ENCODE assay signal across 1 cellular context in genomic region chr6:44192428-44193041, GRCh38.
A peak's percentile ranks its signal among the peaks of the same experiment; 100 is the strongest.
TF ChIP-seq lines count a peak whose summit lies in the region.

No MANE protein-coding gene starts in this region.

TF ChIP-seq in K562, 482 proteins besides CTCF, POLR2A, EP300 and RAD21 (continued from another document):
- TF ChIP-seq ZBTB26 (CRISPR knock-in tag; IDR thresholded peaks at IDR 0.05) (peak; percentile 78; the same call in 1 of the 2 replicates), HBP1 (CRISPR knock-in tag; IDR thresholded peaks at IDR 0.05) (peak; percentile 47; the same call in 1 of the 2 replicates), ZNF592 (IDR thresholded peaks at IDR 0.05) (0 out of 2 replicates have a peak, but pooled peaks have one; percentile 38), ZFP1 (CRISPR knock-in tag; IDR thresholded peaks at IDR 0.05) (no peak), TRIM25 (IDR thresholded peaks at IDR 0.05; ENCODE audit: borderline replicate concordance) (no peak), SUPT5H (IDR thresholded peaks at IDR 0.05) (peak; percentile 58; the same call in 1 of the 2 replicates), VEZF1 (CRISPR knock-in tag; IDR thresholded peaks at IDR 0.05) (peak; percentile 22; the same call in 1 of the 2 replicates), SMARCE1 (IDR thresholded peaks at IDR 0.05) (0 out of 2 replicates have a peak, but pooled peaks have one; percentile 14), ELF4 (CRISPR knock-in tag; IDR thresholded peaks at IDR 0.05) (0 out of 2 replicates have a peak, but pooled peaks have one; percentile 42), PHF8 (IDR thresholded peaks at IDR 0.05; ENCODE audit: borderline replicate concordance, low read length) (peak; percentile 12; the same call in 1 of the 2 replicates)
